Comparison of ENCODE assay signal across 20 cellular contexts in genomic region chr13:73390100-73390499, GRCh38.
"Had no signal": no experiment of that assay in that cellular context is flagged by ENCODE, and none has a peak within 500 bp of the region (broad histone marks: within the 10 kb centered on the region; RNA-seq: fewer than 3 reads in every experiment).

No MANE protein-coding gene starts in this region.

- H3K4me1 Mint-ChIP-seq: central memory CD8-positive, alpha-beta T cell; naive thymus-derived CD8-positive, alpha-beta T cell had no signal

- H3K27ac ChIP-seq: dorsolateral prefrontal cortex, gastrocnemius medialis, heart right ventricle, neutrophil, psoas muscle, suprapubic skin, thyroid gland had no signal

- H3K9me3 ChIP-seq: gastrocnemius medialis, neutrophil, suprapubic skin, thyroid gland had no signal

- H3K27ac Mint-ChIP-seq: naive thymus-derived CD8-positive, alpha-beta T cell; type B pancreatic cell had no signal

- H3K27me3 ChIP-seq: dorsolateral prefrontal cortex, gastrocnemius medialis, heart right ventricle, neutrophil, suprapubic skin, thyroid gland had no signal

- H3K4me3 ChIP-seq: dorsolateral prefrontal cortex, gastrocnemius medialis, heart right ventricle, mucosa of descending colon, psoas muscle, suprapubic skin, thyroid gland had no signal

- H3K4me3 Mint-ChIP-seq: central memory CD8-positive, alpha-beta T cell; naive thymus-derived CD8-positive, alpha-beta T cell; type B pancreatic cell had no signal

- H3K27me3 Mint-ChIP-seq: type B pancreatic cell had no signal

- ATAC-seq: gastrocnemius medialis; heart right ventricle; mucosa of descending colon; naive thymus-derived CD8-positive, alpha-beta T cell; psoas muscle; sciatic nerve had no signal

- FAIRE-seq: urothelium cell line had no signal

- DNase-seq: cortex of kidney; dorsolateral prefrontal cortex; effector CD8-positive, alpha-beta T cell; gastrocnemius medialis; heart right ventricle; hypothalamus; mucosa of descending colon; naive thymus-derived CD8-positive, alpha-beta T cell; psoas muscle; retina; stimulated activated CD4-positive, alpha-beta T cell treated with anti-CD3 and anti-CD28 coated beads, Interleukin-2, amount 100 ng/mL, for 24 hours; stimulated activated CD4-positive, alpha-beta T cell treated with anti-CD3 and anti-CD28 coated beads, Interleukin-4, amount 100 ng/mL, for 4 hours; stimulated activated naive CD4-positive, alpha-beta T cell; thyroid gland had no signal

- H3K4me1 ChIP-seq: gastrocnemius medialis, heart right ventricle, psoas muscle, suprapubic skin, thyroid gland had no signal

- H3K36me3 ChIP-seq: gastrocnemius medialis, heart right ventricle, neutrophil, suprapubic skin, thyroid gland had no signal
